8 cellular contexts compared by ENCODE assay signal in genomic region chr10:60237977-60238376, GRCh38.
A peak's percentile ranks its signal among the peaks of the same experiment; 100 is the strongest.
DNase-seq lines count a peak whose midpoint lies in the region; ATAC-seq and TF ChIP-seq lines count a peak whose summit lies in the region.

No MANE protein-coding gene starts in this region.

- H3K27ac Mint-ChIP-seq in natural killer cell = peak overlapping the region in 1 of 2 donors; percentile 89
- H3K27ac Mint-ChIP-seq in progenitor cell of endocrine pancreas = no peak overlapping the region

- H3K4me1 Mint-ChIP-seq in natural killer cell (peaks cover 20 to 30% of the 10 kb centered on the region in 2 donors), progenitor cell of endocrine pancreas (ENCODE audit: low read depth) (peaks cover 3% of the 10 kb centered on the region)

- no peak for DNase-seq in natural killer cell
- no peak for DNase-seq in progenitor cell of endocrine pancreas (ENCODE audit: low spot score, unreplicated experiment)
- no peak for DNase-seq in T-helper 9 cell
- DNase-seq in SHP77 (lab: John Stamatoyannopoulos, UW) = no peak

- TF ChIP-seq CTCF in natural killer cell (IDR thresholded peaks at IDR 0.05) (no peak), progenitor cell of endocrine pancreas (IDR thresholded peaks at IDR 0.05; ENCODE audit: unreplicated experiment) (no peak)

- intact Hi-C loops in natural killer cell (cut with micrococcal nuclease) = no loop called here

- no peaks in the 10 kb centered on the region for H3K36me3 Mint-ChIP-seq in natural killer cell
- no peaks in the 10 kb centered on the region for H3K36me3 Mint-ChIP-seq in progenitor cell of endocrine pancreas (ENCODE audit: insufficient read depth)

- peak overlapping the region; percentile 26 for H3K4me3 Mint-ChIP-seq in natural killer cell
- no peak overlapping the region for H3K4me3 Mint-ChIP-seq in progenitor cell of endocrine pancreas (ENCODE audit: low read depth)

- H3K27me3 Mint-ChIP-seq in natural killer cell (ENCODE audit: low read depth in 2 of 2) (no peaks in the 10 kb centered on the region), progenitor cell of endocrine pancreas (no peaks in the 10 kb centered on the region)

- ATAC-seq in GM18511 (IDR thresholded peaks at IDR 0.05; ENCODE audit: unreplicated experiment) (peak; percentile 42), HG02678 (IDR thresholded peaks at IDR 0.05; ENCODE audit: unreplicated experiment) (peak; percentile 22), SK-N-SH treated with all-trans-retinoic acid at 6 μM for 48 hours (peak; percentile 53), natural killer cell (peak in 1 of 3 donors; percentile 58), GM21526 (IDR thresholded peaks at IDR 0.05; ENCODE audit: low FRiP score, unreplicated experiment) (no peak)

- H3K9me3 Mint-ChIP-seq in natural killer cell = no peaks in the 10 kb centered on the region
- H3K9me3 Mint-ChIP-seq in progenitor cell of endocrine pancreas (ENCODE audit: low read depth) = no peaks in the 10 kb centered on the region

TF ChIP-seq in SK-N-SH treated with all-trans-retinoic acid at 6 μM for 48 hours, 23 proteins besides CTCF, POLR2A, EP300 and RAD21:
- TF ChIP-seq BACH2 (CRISPR knock-in tag; IDR thresholded peaks at IDR 0.05; ENCODE audit: borderline replicate concordance) = no peak
- no peak for TF ChIP-seq RARB (CRISPR knock-in tag; IDR thresholded peaks at IDR 0.05)
- TF ChIP-seq PATZ1 (CRISPR knock-in tag; IDR thresholded peaks at IDR 0.05; ENCODE audit: borderline replicate concordance) = no peak
- TF ChIP-seq ZNF8 (CRISPR knock-in tag; IDR thresholded peaks at IDR 0.05) = no peak
- no peak for TF ChIP-seq GLIS3 (CRISPR knock-in tag; IDR thresholded peaks at IDR 0.05)
- no peak for TF ChIP-seq SNAI2 (CRISPR knock-in tag; IDR thresholded peaks at IDR 0.05)
- TF ChIP-seq TOX (CRISPR knock-in tag; IDR thresholded peaks at IDR 0.05; ENCODE audit: borderline replicate concordance) = no peak
- TF ChIP-seq ZC3H10 (CRISPR knock-in tag; IDR thresholded peaks at IDR 0.05) = no peak
- no peak for TF ChIP-seq PPARA (CRISPR knock-in tag; IDR thresholded peaks at IDR 0.05; ENCODE audit: borderline replicate concordance)
- no peak for TF ChIP-seq CREB5 (CRISPR knock-in tag; IDR thresholded peaks at IDR 0.05; ENCODE audit: low read depth)
- no peak for TF ChIP-seq ESRRG (CRISPR knock-in tag; IDR thresholded peaks at IDR 0.05)
- TF ChIP-seq CSRNP3 (CRISPR knock-in tag; IDR thresholded peaks at IDR 0.05) = no peak
TF ChIP-seq in SK-N-SH treated with all-trans-retinoic acid at 6 μM for 48 hours: peak in this region for 0.
